ENCODE assay signal across 9 cellular contexts in genomic region chr4:99855677-99856076, GRCh38. TPM values are rescaled to one million over a fixed set of nuclear protein-coding genes. Genes with fewer than 3 reads are reported as not detected.
DNase-seq lines count a peak whose midpoint lies in the region; ATAC-seq, FAIRE-seq and TF ChIP-seq lines count a peak whose summit lies in the region.
"Had no signal": no experiment of that assay in that cellular context is flagged by ENCODE, and none has a peak within 500 bp of the region (broad histone marks: within the 10 kb centered on the region; RNA-seq: fewer than 3 reads in every experiment).

No MANE protein-coding gene starts in this region.

- no TSS peak for BruUV-seq in HepG2 (replicated peaks; lab: Mats Ljungman, UMichigan)

- ATAC-seq in right lobe of liver (peak; percentile 36 to 71 (median 61)), HepG2 (no peak), HG03097 (IDR thresholded peaks at IDR 0.05; ENCODE audit: low FRiP score, unreplicated experiment) (peak; percentile 41), aorta (ENCODE audit: low FRiP score) (peak; percentile 29)

- in situ Hi-C loops in HepG2 (cut with HindIII; ENCODE audit: extremely low pct_ligation_motif_present, low pct_unique_long_range_greater_than_20kb) = no loop called here

- no peaks in the 10 kb centered on the region for H3K4me1 ChIP-seq in right lobe of liver
- no peaks in the 10 kb centered on the region for H3K4me1 ChIP-seq in HepG2 (ENCODE audit: insufficient read depth, low read length)
- H3K4me1 ChIP-seq in aorta (ENCODE audit: control insufficient read depth in 1 of 2, insufficient read depth in 2 of 2, low read length in 2 of 2) = no peaks in the 10 kb centered on the region
- H3K4me1 ChIP-seq: right atrium auricular region had no signal

- peaks cover 10% of the 10 kb centered on the region for H3K9me3 Mint-ChIP-seq in nephron progenitor cell
- no peaks in the 10 kb centered on the region for H3K9me3 Mint-ChIP-seq in HFFc6

- H3K27ac Mint-ChIP-seq in nephron progenitor cell (no peak overlapping the region), HFFc6 (no peak overlapping the region)

- H3K27ac ChIP-seq in right lobe of liver = no peak overlapping the region
- H3K27ac ChIP-seq in HepG2 (ENCODE audit: extremely low read length, insufficient read depth, low read length) = no peak overlapping the region
- H3K27ac ChIP-seq in aorta (ENCODE audit: low read depth in 1 of 2, low read length in 2 of 2) = no peak overlapping the region

- CTCF ChIA-PET in HepG2 (lab: Yijun Ruan, JAX; ENCODE audit: low intra/inter-chr PET ratio, low total read pairs) = no interaction called here

- H3K27me3 ChIP-seq in right lobe of liver (no peaks in the 10 kb centered on the region), HepG2 (ENCODE audit: control insufficient read depth in 1 of 2, insufficient read depth in 2 of 2, low read length in 2 of 2) (no peaks in the 10 kb centered on the region; a peak in 1 of 5 replicates), aorta (ENCODE audit: control insufficient read depth in 1 of 2, insufficient read depth in 2 of 2, low read length in 1 of 2) (no peaks in the 10 kb centered on the region)
- H3K27me3 ChIP-seq: right atrium auricular region had no signal

- peaks cover 13% of the 10 kb centered on the region for H3K27me3 Mint-ChIP-seq in nephron progenitor cell (ENCODE audit: low read depth, poor library complexity)
- peaks cover 6% of the 10 kb centered on the region for H3K27me3 Mint-ChIP-seq in HFFc6 (ENCODE audit: insufficient read depth)

- FAIRE-seq in HepG2 (lab: Jason Lieb, UNC) = no peak

- TF ChIP-seq RAD21 in HepG2 (CRISPR knock-in tag; IDR thresholded peaks at IDR 0.05) = no peak

- H3K4me2 ChIP-seq in HepG2 (ENCODE audit: low read depth, low read length) = no peak overlapping the region

- H3K4me3 Mint-ChIP-seq in nephron progenitor cell (no peak overlapping the region), HFFc6 (no peak overlapping the region)

- no peak for TF ChIP-seq CTCF in right lobe of liver (IDR thresholded peaks at IDR 0.05)
- TF ChIP-seq CTCF in HepG2 (CRISPR knock-in tag; IDR thresholded peaks at IDR 0.05) = no peak
- TF ChIP-seq CTCF in nephron progenitor cell (IDR thresholded peaks at IDR 0.05) = no peak
- no peak for TF ChIP-seq CTCF in HFFc6 (IDR thresholded peaks at IDR 0.05)

- no peak for TF ChIP-seq EP300 in HepG2 (IDR thresholded peaks at IDR 0.05; ENCODE audit: low read depth in 2 of 2, low read length in 2 of 2)
- TF ChIP-seq EP300 in HepG2 (CRISPR knock-in tag; IDR thresholded peaks at IDR 0.05; ENCODE audit: borderline replicate concordance) = no peak

- H4K20me1 ChIP-seq in HepG2 (ENCODE audit: insufficient read depth, low read length) = no peaks in the 10 kb centered on the region

- H3K9ac ChIP-seq in HepG2 (ENCODE audit: insufficient read depth, low read depth, low read length) = no peak overlapping the region

- H3K4me1 Mint-ChIP-seq in nephron progenitor cell = peaks cover 20% of the 10 kb centered on the region
- H3K4me1 Mint-ChIP-seq in HFFc6 (ENCODE audit: low read depth) = peaks cover 18% of the 10 kb centered on the region

- no peaks in the 10 kb centered on the region for H3K79me2 ChIP-seq in HepG2 (ENCODE audit: insufficient read depth, low read length)

- TF ChIP-seq POLR2A in right lobe of liver (IDR thresholded peaks at IDR 0.05) (no peak), HepG2 (IDR thresholded peaks at IDR 0.05; ENCODE audit: insufficient read depth in 1 of 2, low read depth in 2 of 2, low read length in 2 of 2) (no peak)

- DNase-seq in right lobe of liver (no peak), HepG2 (ENCODE audit: low spot score) (no peak), UCSD-AML1 (lab: John Stamatoyannopoulos, UW; ENCODE audit: unreplicated experiment) (peak; percentile 11), aorta (no peak), COLO829 (ENCODE audit: low spot score) (no peak), nephron progenitor cell (no peak), HFFc6 (no peak)

- intact Hi-C loops in right lobe of liver (cut with DNase I) (no loop called here), HepG2 (cut with micrococcal nuclease; ENCODE audit: unreplicated experiment) (no loop called here), aorta (cut with DNase I) (loop anchor here in 1 of 2 donors (1.0 kb wide), 1 partner anchor 20 kb away; no protein-coding TSS in a partner anchor)

- H3K36me3 Mint-ChIP-seq in nephron progenitor cell (ENCODE audit: low read depth) (no peaks in the 10 kb centered on the region), HFFc6 (ENCODE audit: low read depth) (no peaks in the 10 kb centered on the region)

- H2AFZ ChIP-seq in HepG2 (ENCODE audit: low read length) = no peak overlapping the region

- H3K36me3 ChIP-seq in right lobe of liver = no peaks in the 10 kb centered on the region
- H3K36me3 ChIP-seq in HepG2 (replicated peaks in 1 of 2; ENCODE audit: control insufficient read depth in 1 of 2, insufficient read depth in 2 of 2, low read length in 2 of 2) = no peaks in the 10 kb centered on the region
- no peaks in the 10 kb centered on the region for H3K36me3 ChIP-seq in aorta (ENCODE audit: control insufficient read depth in 1 of 2, insufficient read depth in 2 of 2, low read length in 1 of 2)
- H3K36me3 ChIP-seq: right atrium auricular region had no signal

- POLR2A ChIA-PET in HepG2 (lab: Yijun Ruan, JAX) = no interaction called here

- H3K9me3 ChIP-seq in right lobe of liver (no peaks in the 10 kb centered on the region), HepG2 (ENCODE audit: low read length) (no peaks in the 10 kb centered on the region), aorta (ENCODE audit: control insufficient read depth, low read length) (no peaks in the 10 kb centered on the region)
- H3K9me3 ChIP-seq: right atrium auricular region had no signal

- WGBS in right lobe of liver (ENCODE audit: insufficient coverage, low coverage, low lambda C conversion rate, missing lambda C conversion rate) = 36% methylated on average over 1 of the region's 1 CpG
- WGBS in HepG2 (ENCODE audit: low lambda C conversion rate) = 22% methylated on average over 1 of the region's 1 CpG
- 89 to 93% methylated on average over 1 of the region's 1 CpG for WGBS in aorta, 2 donors

- H3K4me3 ChIP-seq in right lobe of liver = no peak overlapping the region
- H3K4me3 ChIP-seq in HepG2 (replicated peaks in 1 of 3; ENCODE audit: insufficient read depth in 1 of 3, low read depth in 2 of 3, low read length in 3 of 3) = no peak overlapping the region
- H3K4me3 ChIP-seq in aorta (ENCODE audit: low read length in 2 of 2) = no peak overlapping the region
- H3K4me3 ChIP-seq: right atrium auricular region had no signal

RNA-seq across cellular contexts. Expression of gene LAMTOR3, which starts 38.5 kb away (rescaled TPM):
- total RNA-seq in right lobe of liver (10 to 100 TPM; 14.7 to 24.6 (median 18.9) TPM), HepG2 (2016; rRNA removed; fragmentation: Illumina TruSeq; extraction: Trizol) (47.6 and 81.0 TPM in 2 replicates), aorta (10 to 100 TPM; 31.1 to 31.5 TPM)
- 10.6 and 13.0 TPM in 2 replicates for total RNA-seq in HepG2 (2016; cell fraction: cytosol; rRNA removed; fragmentation: Illumina TruSeq; extraction: Trizol; ENCODE audit: low read depth)
- total RNA-seq in HepG2 (2016; cell fraction: insoluble cytoplasmic fraction; rRNA removed; fragmentation: Illumina TruSeq; extraction: Trizol) = 48.9 and 81.8 TPM in 2 replicates
- 33.6 and 35.1 TPM in 2 replicates for total RNA-seq in HepG2 (2016; cell fraction: membrane; rRNA removed; fragmentation: Illumina TruSeq; extraction: Trizol)
- total RNA-seq in HepG2 (2016; cell fraction: nucleus; rRNA removed; fragmentation: Illumina TruSeq; extraction: Trizol) = 21.1 and 23.6 TPM in 2 replicates
- polyA plus RNA-seq in HepG2 (2011; rRNA removed) (37.2 and 49.1 TPM in 2 replicates), aorta (10 to 100 TPM; 36.9 to 53.1 TPM)
- 18.2 and 34.5 TPM in 2 replicates for polyA plus RNA-seq in HepG2 (2011; cell fraction: cytosol; rRNA removed)
- 7.1 and 8.3 TPM in 2 replicates for polyA plus RNA-seq in HepG2 (2011; cell fraction: nucleus; rRNA removed)
- polyA plus RNA-seq in HepG2 (2012) = 26.1 and 31.9 TPM in 2 replicates
- 11.8 and 15.4 TPM in 2 replicates for polyA plus RNA-seq in HepG2 (2016; cell fraction: cytosol; fragmentation: Illumina TruSeq; extraction: Trizol; ENCODE audit: low read depth)
- polyA plus RNA-seq in HepG2 (2016; cell fraction: insoluble cytoplasmic fraction; fragmentation: Illumina TruSeq; extraction: Trizol; ENCODE audit: low read depth) = 79.9 and 90.6 TPM in 2 replicates
- polyA plus RNA-seq in HepG2 (2016; cell fraction: membrane; fragmentation: Illumina TruSeq; extraction: Trizol; ENCODE audit: low read depth) = 29.9 and 35.6 TPM in 2 replicates
- polyA plus RNA-seq in HepG2 (2016; cell fraction: nucleus; fragmentation: Illumina TruSeq; extraction: Trizol; ENCODE audit: insufficient read depth, low read depth) = 32.3 and 35.9 TPM in 2 replicates
- 5.5 and 8.5 TPM in 2 replicates for polyA minus RNA-seq in HepG2 (2011; rRNA and poly(A)+ RNA removed; ENCODE audit: low replicate concordance)
- polyA minus RNA-seq in HepG2 (2011; cell fraction: cytosol; rRNA and poly(A)+ RNA removed) = 10.5 and 16.0 TPM in 2 replicates
- polyA minus RNA-seq in HepG2 (2011; cell fraction: nucleus; rRNA and poly(A)+ RNA removed) = 12.2 and 15.8 TPM in 2 replicates
- total RNA-seq in HFFc6 (2021; fragmentation: NEBNext Ultra II Directional; extraction: Animal tissue kit (Norgen Biotek cat#: 25700)) = 10 to 100 TPM; 23.7 to 34.6 (median 26.8) TPM

RNA-seq across cellular contexts. Expression of gene DAPP1, which starts 39.0 kb away (rescaled TPM):
- total RNA-seq in right lobe of liver (1 to 10 TPM in 2 of 6 experiments, under 1 TPM in 4; 0.12 to 1.5 (median 0.73) TPM), HepG2 (2016; rRNA removed; fragmentation: Illumina TruSeq; extraction: Trizol) (not detected in 2 replicates), aorta (1 to 10 TPM; 2.7 to 6.4 TPM)
- not detected in 2 replicates for total RNA-seq in HepG2 (2016; cell fraction: cytosol; rRNA removed; fragmentation: Illumina TruSeq; extraction: Trizol; ENCODE audit: low read depth)
- not detected in 2 replicates for total RNA-seq in HepG2 (2016; cell fraction: insoluble cytoplasmic fraction; rRNA removed; fragmentation: Illumina TruSeq; extraction: Trizol)
- not detected in 2 replicates for total RNA-seq in HepG2 (2016; cell fraction: membrane; rRNA removed; fragmentation: Illumina TruSeq; extraction: Trizol)
- not detected in 2 replicates for total RNA-seq in HepG2 (2016; cell fraction: nucleus; rRNA removed; fragmentation: Illumina TruSeq; extraction: Trizol)
- polyA plus RNA-seq in HepG2 (2011; rRNA removed) (not detected in 2 replicates), aorta (1 to 10 TPM in 1 of 2 donors, under 1 TPM in 1; 0.28 to 4.3 TPM)
- not detected in 2 replicates for polyA plus RNA-seq in HepG2 (2011; cell fraction: cytosol; rRNA removed)
- polyA plus RNA-seq in HepG2 (2011; cell fraction: nucleus; rRNA removed) = not detected in 2 replicates
- polyA plus RNA-seq in HepG2 (2012) = not detected in 2 replicates
- not detected in 2 replicates for polyA plus RNA-seq in HepG2 (2016; cell fraction: cytosol; fragmentation: Illumina TruSeq; extraction: Trizol; ENCODE audit: low read depth)
- polyA plus RNA-seq in HepG2 (2016; cell fraction: insoluble cytoplasmic fraction; fragmentation: Illumina TruSeq; extraction: Trizol; ENCODE audit: low read depth) = not detected in 2 replicates
- not detected in 2 replicates for polyA plus RNA-seq in HepG2 (2016; cell fraction: membrane; fragmentation: Illumina TruSeq; extraction: Trizol; ENCODE audit: low read depth)
- not detected in 2 replicates for polyA plus RNA-seq in HepG2 (2016; cell fraction: nucleus; fragmentation: Illumina TruSeq; extraction: Trizol; ENCODE audit: insufficient read depth, low read depth)
- 0.19 TPM in 1 of 2 replicates, not detected in the other for polyA minus RNA-seq in HepG2 (2011; rRNA and poly(A)+ RNA removed; ENCODE audit: low replicate concordance)
- not detected in 2 replicates for polyA minus RNA-seq in HepG2 (2011; cell fraction: cytosol; rRNA and poly(A)+ RNA removed)
- polyA minus RNA-seq in HepG2 (2011; cell fraction: nucleus; rRNA and poly(A)+ RNA removed) = not detected in 2 replicates
- not detected for total RNA-seq in HFFc6 (2021; fragmentation: NEBNext Ultra II Directional; extraction: Animal tissue kit (Norgen Biotek cat#: 25700))
